ENCODE assay signal across 1 cellular context in genomic region chr7:97430001-97430400, GRCh38.
TF ChIP-seq lines count a peak whose summit lies in the region.

No MANE protein-coding gene starts in this region.

TF ChIP-seq in WTC11, 78 proteins besides CTCF, POLR2A, EP300 and RAD21 (continued from another document):
- TF ChIP-seq JUN (CRISPR knock-in tag; IDR thresholded peaks at IDR 0.05) (no peak), FOXJ3 (CRISPR knock-in tag; IDR thresholded peaks at IDR 0.05; ENCODE audit: borderline replicate concordance) (no peak), NR3C1 (CRISPR knock-in tag; conservative IDR thresholded peaks at IDR 0.05; ENCODE audit: low read depth) (no peak), NFATC4 (CRISPR knock-in tag; IDR thresholded peaks at IDR 0.05) (no peak), FOXP4 (CRISPR knock-in tag; IDR thresholded peaks at IDR 0.05) (no peak), ERG (CRISPR knock-in tag; IDR thresholded peaks at IDR 0.05) (no peak), IRF2 (CRISPR knock-in tag; IDR thresholded peaks at IDR 0.05; ENCODE audit: borderline replicate concordance, low read depth) (no peak)
